8 cellular contexts compared by ENCODE assay signal in the genomic region with DNA sequence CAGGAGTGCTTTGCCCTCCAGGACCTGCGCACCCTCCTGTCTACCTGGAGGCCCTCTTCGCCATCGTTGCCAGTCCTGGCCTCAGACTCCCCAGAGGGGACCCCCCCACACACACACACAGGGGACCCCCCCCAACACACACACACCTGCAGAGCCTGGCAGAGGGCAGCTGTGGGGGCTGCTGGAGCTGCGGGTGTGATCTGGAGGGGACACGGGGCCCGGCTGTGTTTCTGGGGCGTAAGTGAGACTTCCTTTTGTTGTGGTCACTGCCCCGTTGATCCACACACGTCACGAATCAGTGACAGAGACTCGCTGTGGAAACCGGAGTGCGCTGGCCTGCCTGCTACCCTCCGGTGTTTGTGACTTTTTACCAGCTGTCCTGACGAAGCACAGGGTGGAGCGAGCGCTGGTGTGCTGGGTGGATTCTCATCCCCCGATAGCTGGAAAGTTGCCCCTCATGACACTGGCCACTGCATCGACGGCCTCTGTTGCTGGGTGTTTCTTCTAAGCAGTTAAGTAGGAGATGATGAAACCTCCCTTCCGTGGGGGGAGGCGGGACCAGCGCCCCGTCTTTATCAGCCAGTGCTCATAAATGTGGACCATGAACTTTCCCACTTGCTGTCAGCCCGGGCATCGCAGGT.
A peak's percentile ranks its signal among the peaks of the same experiment; 100 is the strongest.
DNase-seq lines count a peak whose midpoint lies in the region; ATAC-seq and TF ChIP-seq lines count a peak whose summit lies in the region.

No MANE protein-coding gene starts in this region.

- H3K9me3 ChIP-seq in iPS-18c (ENCODE audit: control insufficient read depth, insufficient read depth, low read length), result no peaks in the 10 kb centered on the region

- no peak for ATAC-seq in HG02870 (IDR thresholded peaks at IDR 0.05; ENCODE audit: unreplicated experiment)

- peak overlapping the region; percentile 47; the same call in 1 of the 2 replicates for H3K4me3 ChIP-seq in iPS-18c (ENCODE audit: insufficient read depth, low read depth, low read length)

- DNase-seq in GM20000 (ENCODE audit: low spot score) (peak; percentile 67), HPDE6-E6E7 (ENCODE audit: extremely low spot score) (no peak), NOMO-1 treated with dmso at 0.1 percent for 144 hours (lab: John Stamatoyannopoulos, UW; ENCODE audit: unreplicated experiment) (no peak), NCI-H2081 treated with DMSO at 0.1 percent for 48 hours (lab: John Stamatoyannopoulos, UW) (no peak)
- peak; percentile 22 for DNase-seq in activated gamma-delta T cell treated with anti-CD3 and anti-CD28 coated beads, Interleukin-2, amount 50 U/mL, for 16 hours (ENCODE audit: low read depth)
- DNase-seq in stimulated activated CD8-positive, alpha-beta memory T cell treated with anti-CD3 and anti-CD28 coated beads, Interleukin-15, amount 100 ng/mL, for 4 hours (ENCODE audit: low read depth in 2 of 2), result peak; percentile 21 to 43

- no peak for TF ChIP-seq CTCF in GM20000 (IDR thresholded peaks at IDR 0.05; ENCODE audit: extremely low read depth, missing control alignments)

Comparison
In these comparisons a context has a peak if more than half of its experiments do, and no peak if none do; other contexts are left out.
1. DNase-seq: peak in GM20000 (single experiment), activated gamma-delta T cell treated with anti-CD3 and anti-CD28 coated beads, Interleukin-2, amount 50 U/mL, for 16 hours (single experiment) and stimulated activated CD8-positive, alpha-beta memory T cell treated with anti-CD3 and anti-CD28 coated beads, Interleukin-15, amount 100 ng/mL, for 4 hours (2 of 2); none in HPDE6-E6E7 (single experiment), NOMO-1 treated with dmso at 0.1 percent for 144 hours (single experiment) and NCI-H2081 treated with DMSO at 0.1 percent for 48 hours (single experiment).